ENCODE assay signal across 14 cellular contexts in the genomic region with DNA sequence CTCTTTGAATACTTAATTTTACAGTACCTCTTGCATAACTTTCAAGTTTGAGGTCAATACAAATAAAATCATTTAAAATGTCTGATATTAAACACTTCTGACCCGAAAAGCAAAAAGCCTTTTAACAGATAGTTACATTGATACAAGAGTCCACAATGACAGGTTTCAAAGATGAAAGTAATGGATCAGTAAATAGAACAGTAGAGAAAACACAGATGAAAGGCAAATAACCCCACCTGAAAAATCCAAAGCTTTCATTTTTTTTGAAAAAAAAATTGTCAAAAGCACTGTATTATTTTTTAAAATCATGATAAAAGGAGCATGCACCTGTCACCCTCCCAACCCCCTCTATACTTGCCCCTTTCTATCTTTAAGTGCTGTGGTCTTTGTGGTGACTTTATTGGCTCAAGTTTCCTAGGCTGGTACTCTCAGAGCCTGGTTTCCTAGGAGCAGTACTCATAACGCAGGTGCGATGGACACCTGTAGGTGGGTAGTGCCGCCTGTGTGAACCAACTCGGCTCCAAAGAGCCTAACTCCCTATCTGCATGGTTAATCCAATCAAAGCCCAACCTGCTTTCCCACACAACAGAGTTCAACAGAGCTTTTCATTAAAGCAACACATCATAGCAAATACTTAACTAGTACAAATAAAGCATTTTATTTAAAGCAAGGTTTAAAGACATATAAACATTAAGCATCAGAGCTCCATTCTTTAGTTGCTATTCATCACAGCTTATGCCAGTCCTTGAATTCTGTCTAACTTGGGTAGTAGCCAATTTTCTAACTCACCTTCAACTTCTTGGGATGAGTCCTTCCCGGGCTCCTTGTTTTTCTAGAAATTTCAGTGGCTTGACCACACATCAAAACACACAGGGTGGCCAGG. TPM values are rescaled to one million over a fixed set of nuclear protein-coding genes. Genes with fewer than 3 reads are reported as not detected.
A peak's percentile ranks its signal among the peaks of the same experiment; 100 is the strongest.
DNase-seq lines count a peak whose midpoint lies in the region; ATAC-seq, FAIRE-seq and TF ChIP-seq lines count a peak whose summit lies in the region.
"Had no signal": no experiment of that assay in that cellular context is flagged by ENCODE, and none has a peak within 500 bp of the region (broad histone marks: within the 10 kb centered on the region; RNA-seq: fewer than 3 reads in every experiment).

No MANE protein-coding gene starts in this region.

- no peak overlapping the region for H3K4me3 Mint-ChIP-seq in WTC11
- H3K4me3 Mint-ChIP-seq: brain, H9 had no signal

- no peak overlapping the region for H3K27ac ChIP-seq in brain microvascular endothelial cell
- H3K27ac ChIP-seq: SJCRH30 had no signal

- no peaks in the 10 kb centered on the region for H3K36me3 Mint-ChIP-seq in WTC11
- H3K36me3 Mint-ChIP-seq: brain had no signal

- H3K27me3 Mint-ChIP-seq in WTC11 (ENCODE audit: low read depth) = no peaks in the 10 kb centered on the region
- H3K27me3 Mint-ChIP-seq: brain had no signal

- in situ Hi-C loops in brain microvascular endothelial cell (cut with HindIII; ENCODE audit: low pct_ligation_motif_present, low sequenced_read_pairs) = no loop called here

- H3K4me1 Mint-ChIP-seq in WTC11 = peaks cover 10% of the 10 kb centered on the region; the same call in 1 of the 2 replicates

- no peak overlapping the region for H3K4me3 ChIP-seq in brain microvascular endothelial cell (ENCODE audit: low read depth, low read length)
- H3K4me3 ChIP-seq: lung, SJCRH30 had no signal

- CTCF ChIA-PET in WTC11 (lab: Charles Lee) = no interaction called here

- no peak for ATAC-seq in WTC11

- FAIRE-seq in RCC 7860 (lab: Jason Lieb, UNC) = peak; percentile 14
- FAIRE-seq: GM19239 had no signal

- POLR2A ChIA-PET in WTC11 (lab: Charles Lee) = no interaction called here

- DNase-seq in DMS79 treated with DMSO at 0.1 percent for 48 hours (lab: John Stamatoyannopoulos, UW) (peak; percentile 77), NCI-H1105 (lab: John Stamatoyannopoulos, UW) (peak; percentile 63), RCC 7860 (ENCODE audit: low spot score) (peak; percentile 50), left kidney (ENCODE audit: low read depth, low spot score) (peak; percentile 33), brain microvascular endothelial cell (no peak), WTC11 (ENCODE audit: low spot score) (no peak), NCI-H2171 treated with DMSO at 0.1 percent for 48 hours (lab: John Stamatoyannopoulos, UW) (no peak)
- DNase-seq: H9, SJCRH30 had no signal

- H3K27me3 ChIP-seq in brain microvascular endothelial cell (replicated peaks) = no peaks in the 10 kb centered on the region
- H3K27me3 ChIP-seq: SJCRH30 had no signal

- no peaks in the 10 kb centered on the region for H3K9me3 Mint-ChIP-seq in WTC11
- H3K9me3 Mint-ChIP-seq: CD8-positive, alpha-beta memory T cell; H9 had no signal

- no peak overlapping the region for H3K27ac Mint-ChIP-seq in WTC11

- no peaks in the 10 kb centered on the region for H3K36me3 ChIP-seq in brain microvascular endothelial cell (replicated peaks)
- H3K36me3 ChIP-seq: SJCRH30 had no signal

- no peak for TF ChIP-seq CTCF in brain microvascular endothelial cell (IDR thresholded peaks at IDR 0.05; ENCODE audit: low read depth, low read length, missing control alignments)
- no peak for TF ChIP-seq CTCF in WTC11 (IDR thresholded peaks at IDR 0.05)

TF ChIP-seq in WTC11, 78 proteins besides CTCF, POLR2A, EP300 and RAD21:
- no peak for TF ChIP-seq SMAD3 (CRISPR knock-in tag; IDR thresholded peaks at IDR 0.05; ENCODE audit: borderline replicate concordance)

RNA-seq across cellular contexts. Expression of a gene that starts 32.3 kb away (rescaled TPM):
- not detected in 3 replicates for total RNA-seq in WTC11 (2021)
- total RNA-seq: H9, NCI-H460 had no signal

Comparison
In these comparisons a context has a peak if more than half of its experiments do, and no peak if none do; other contexts are left out.
1. DNase-seq: peak in DMS79 treated with DMSO at 0.1 percent for 48 hours (single experiment), NCI-H1105 (single experiment), RCC 7860 (single experiment) and left kidney (single experiment); none in brain microvascular endothelial cell (single experiment), WTC11 (single experiment) and NCI-H2171 treated with DMSO at 0.1 percent for 48 hours (single experiment).